Comparison of ENCODE assay signal across 21 cellular contexts in genomic region chr5:126864042-126864688, GRCh38.
DNase-seq lines count a peak whose midpoint lies in the region; ATAC-seq, FAIRE-seq and TF ChIP-seq lines count a peak whose summit lies in the region.
"Had no signal": no experiment of that assay in that cellular context is flagged by ENCODE, and none has a peak within 500 bp of the region (broad histone marks: within the 10 kb centered on the region; RNA-seq: fewer than 3 reads in every experiment).

No MANE protein-coding gene starts in this region.

- H3K9me3 Mint-ChIP-seq in activated T-helper 17 cell treated with anti-CD3 and anti-CD28 coated beads, Interleukin-2, amount 50 U/mL, for 72 hours, result no peaks in the 10 kb centered on the region
- H3K9me3 Mint-ChIP-seq: activated CD4-positive, alpha-beta T cell treated with anti-CD3 and anti-CD28 coated beads, Interleukin-2, amount 10 ng/mL, durations not matched to agents 24 days and 14 days; activated naive CD4-positive, alpha-beta T cell treated with anti-CD3 and anti-CD28 coated beads, Interleukin-2, amount 50 U/mL, for 72 hours; activated T-helper 1 cell treated with anti-CD3 and anti-CD28 coated beads, Interleukin-12 subunit alpha, Interleukin-12 subunit beta, Interleukin-2, Interleukin-4 antibody, amounts not matched to agents 30 ng/mL and 10 ng/mL and 1 ng/mL, durations not matched to agents 14 hours and 24 hours and 36 hours had no signal

- 34% methylated on average over 21 of the region's 22 CpGs for WGBS in K562 (ENCODE audit: insufficient coverage, low coverage, missing lambda C conversion rate)

- in situ Hi-C loops in K562 (cut with MboI), result no loop called here
- in situ Hi-C loops in gastrocnemius medialis (cut with MboI; ENCODE audit: low sequenced_read_pairs in 4 of 4), result loop anchor here in 1 of 4 donors (25.0 kb wide), 1 partner anchor 173 kb away; the partner anchor contains the start of gene MARCHF3

- H3K9ac ChIP-seq in K562 (ENCODE audit: insufficient read depth in 1 of 2, low read depth in 2 of 2, low read length in 2 of 2), result peak overlapping the region; percentile 51 to 86

- TSS peak; percentile 87 for BruUV-seq in K562 (replicated peaks; lab: Mats Ljungman, UMichigan)

- no peaks in the 10 kb centered on the region for H3K36me3 Mint-ChIP-seq in activated T-helper 17 cell treated with anti-CD3 and anti-CD28 coated beads, Interleukin-2, amount 50 U/mL, for 72 hours (ENCODE audit: low read depth)
- H3K36me3 Mint-ChIP-seq: activated naive CD4-positive, alpha-beta T cell treated with anti-CD3 and anti-CD28 coated beads, Interleukin-2, amount 50 U/mL, for 72 hours had no signal

- H3K27me3 ChIP-seq in K562 (ENCODE audit: control insufficient read depth in 2 of 2, insufficient read depth in 2 of 2, low read length in 2 of 2) (no peaks in the 10 kb centered on the region), gastrocnemius medialis (no peaks in the 10 kb centered on the region)
- H3K27me3 ChIP-seq: ascending aorta, uterus had no signal

- peaks cover 7% of the 10 kb centered on the region for H3K4me1 Mint-ChIP-seq in activated T-helper 17 cell treated with anti-CD3 and anti-CD28 coated beads, Interleukin-2, amount 50 U/mL, for 72 hours

- no peak for TF ChIP-seq EP300 in K562 (IDR thresholded peaks at IDR 0.05; ENCODE audit: low read length)

- peak; percentile 88 for FAIRE-seq in K562 (lab: Jason Lieb, UNC)

- H3K4me2 ChIP-seq in K562 (ENCODE audit: insufficient read depth, low read length), result peak overlapping the region; percentile 68
- H3K4me2 ChIP-seq: PC-9, smooth muscle cell had no signal

- H3K27ac ChIP-seq in K562 (ENCODE audit: extremely low read depth, low read depth, low read length) (peak overlapping the region; percentile 66), gastrocnemius medialis (peak overlapping the region in 1 of 4 donors; percentile 34)
- H3K27ac ChIP-seq: ascending aorta, PC-9, uterus had no signal

- 0 out of 2 replicates have a peak overlapping the region, but pooled peaks have one; percentile 8 for H3K4me3 ChIP-seq in K562
- peak overlapping the region; percentile 31 to 47 (median 38) for H3K4me3 ChIP-seq in gastrocnemius medialis
- H3K4me3 ChIP-seq: ascending aorta, PC-9, smooth muscle cell, uterus had no signal

- H2AFZ ChIP-seq in K562 (ENCODE audit: low read depth, low read length), result peak overlapping the region; percentile 90
- H2AFZ ChIP-seq: PC-9 had no signal

- peak; percentile 44 to 79 (median 59); a peak in 5 of 6 replicates for TF ChIP-seq CTCF in K562 (IDR thresholded peaks at IDR 0.05 in 2 of 3, conservative IDR thresholded peaks at IDR 0.05 in 1 of 3; ENCODE audit: insufficient read depth in 2 of 3, low read depth in 1 of 3, low read length in 3 of 3)
- TF ChIP-seq CTCF in gastrocnemius medialis (IDR thresholded peaks at IDR 0.05 in 4 of 5, conservative IDR thresholded peaks at IDR 0.05 in 1 of 5), result no peak

- ATAC-seq in K562 (peak; percentile 98), gastrocnemius medialis (peak; percentile 95 to 96)
- no peak for ATAC-seq in activated T-helper 17 cell treated with anti-CD3 and anti-CD28 coated beads, Interleukin-2, amount 50 U/mL, for 72 hours (replicated peaks)
- ATAC-seq: activated CD8-positive, alpha-beta memory T cell treated with anti-CD3 and anti-CD28 coated beads, Interleukin-2, amount 10 ng/mL, durations not matched to agents 7 days and 5 days had no signal

- TF ChIP-seq POLR2A in K562 (conservative IDR thresholded peaks at IDR 0.05) (peak; percentile 63), gastrocnemius medialis (IDR thresholded peaks at IDR 0.05) (no peak)

- POLR2A ChIA-PET in HEK293T (lab: Yijun Ruan, JAX), result interaction anchor here (0.6 kb wide), 1 partner anchor 11 kb away, joined by 4 read pairs; no protein-coding TSS in a partner anchor
- POLR2A ChIA-PET in K562 (lab: Yijun Ruan, JAX), result interaction anchor here (0.6 to 1.6 kb wide), 5 partner anchors 10 to 747 kb away, joined by 3 to 6 read pairs (median 5); no protein-coding TSS in a partner anchor

- peak; percentile 23 to 48 for TF ChIP-seq RAD21 in K562 (CRISPR knock-in tag; conservative IDR thresholded peaks at IDR 0.05 in 1 of 2, IDR thresholded peaks at IDR 0.05 in 1 of 2)

- H3K9me1 ChIP-seq in K562 (ENCODE audit: control insufficient read depth, insufficient read depth, low read length), result no peaks in the 10 kb centered on the region

- H3K4me1 ChIP-seq in K562 (replicated peaks in 1 of 2; ENCODE audit: control insufficient read depth in 2 of 2, insufficient read depth in 2 of 2, low read length in 2 of 2) (peaks cover 6 to 14% of the 10 kb centered on the region in 2 experiments; a peak in 2 of 5 replicates), gastrocnemius medialis (peaks cover 4 to 8% of the 10 kb centered on the region in 2 donors)
- H3K4me1 ChIP-seq: ascending aorta, uterus had no signal

- intact Hi-C loops in K562 (cut with micrococcal nuclease) (loop anchor here (5.0 kb wide), 1 partner anchor 168 kb away; the partner anchor contains the start of gene MARCHF3), gastrocnemius medialis (cut with DNase I; ENCODE audit: low total_unique reads) (loop anchor here (5.0 kb wide), 2 partner anchors 87 to 163 kb away; partner anchors contain the start of gene LMNB1)

- no peaks in the 10 kb centered on the region for H4K20me1 ChIP-seq in K562 (replicated peaks; ENCODE audit: control insufficient read depth, insufficient read depth, low read length)

- no peak overlapping the region for H3K4me3 Mint-ChIP-seq in activated T-helper 17 cell treated with anti-CD3 and anti-CD28 coated beads, Interleukin-2, amount 50 U/mL, for 72 hours
- H3K4me3 Mint-ChIP-seq: activated CD4-positive, alpha-beta T cell treated with anti-CD3 and anti-CD28 coated beads, Interleukin-2, amount 10 ng/mL, durations not matched to agents 24 days and 14 days; activated CD8-positive, alpha-beta memory T cell treated with anti-CD3 and anti-CD28 coated beads, Interleukin-2, amount 10 ng/mL, durations not matched to agents 7 days and 5 days; activated T-helper 1 cell treated with anti-CD3 and anti-CD28 coated beads, Interleukin-12 subunit alpha, Interleukin-12 subunit beta, Interleukin-2, Interleukin-4 antibody, amounts not matched to agents 30 ng/mL and 10 ng/mL and 1 ng/mL, durations not matched to agents 14 hours and 24 hours and 36 hours had no signal

- H3K27ac Mint-ChIP-seq in activated T-helper 17 cell treated with anti-CD3 and anti-CD28 coated beads, Interleukin-2, amount 50 U/mL, for 72 hours, result no peak overlapping the region
- H3K27ac Mint-ChIP-seq: activated CD4-positive, alpha-beta T cell treated with anti-CD3 and anti-CD28 coated beads, Interleukin-2, amount 10 ng/mL, durations not matched to agents 24 days and 14 days; activated CD8-positive, alpha-beta memory T cell treated with anti-CD3 and anti-CD28 coated beads, Interleukin-2, amount 10 ng/mL, durations not matched to agents 7 days and 5 days; activated naive CD4-positive, alpha-beta T cell treated with anti-CD3 and anti-CD28 coated beads, Interleukin-2, amount 50 U/mL, for 72 hours; activated T-helper 1 cell treated with anti-CD3 and anti-CD28 coated beads, Interleukin-12 subunit alpha, Interleukin-12 subunit beta, Interleukin-2, Interleukin-4 antibody, amounts not matched to agents 30 ng/mL and 10 ng/mL and 1 ng/mL, durations not matched to agents 14 hours and 24 hours and 36 hours had no signal

- H3K79me2 ChIP-seq in K562 (ENCODE audit: control insufficient read depth, insufficient read depth, low read length), result no peaks in the 10 kb centered on the region

- DNase-seq in DMS53 treated with DMSO at 0.1 percent for 48 hours (lab: John Stamatoyannopoulos, UW; ENCODE audit: unreplicated experiment) (peak; percentile 93), HEK293T (ENCODE audit: extremely low spot score) (peak; percentile 30), K562 (ENCODE audit: extremely low read depth in 1 of 4, low spot score in 3 of 4) (peak; percentile 84 to 94 (median 88)), gastrocnemius medialis (peak; percentile 77 to 90), SKM-1 treated with dmso at 0.1 percent for 144 hours (lab: John Stamatoyannopoulos, UW; ENCODE audit: unreplicated experiment) (no peak)
- DNase-seq in activated effector memory CD4-positive, alpha-beta T cell treated with Interleukin-2 at 50 U/mL for 16 hours, result no peak
- DNase-seq: activated CD4-positive, alpha-beta T cell treated with anti-CD3 and anti-CD28 coated beads, Interleukin-2, amount 10 ng/mL, durations not matched to agents 24 days and 14 days; activated CD8-positive, alpha-beta memory T cell treated with anti-CD3 and anti-CD28 coated beads, Interleukin-2, amount 10 ng/mL, durations not matched to agents 7 days and 5 days; caudate nucleus; glutamatergic neuron; HCEC 1CT; NCI-H2107; NCI-H446; PC-9; SHP77; uterus had no signal

- H3K27me3 Mint-ChIP-seq in activated T-helper 17 cell treated with anti-CD3 and anti-CD28 coated beads, Interleukin-2, amount 50 U/mL, for 72 hours, result no peaks in the 10 kb centered on the region
- H3K27me3 Mint-ChIP-seq: activated CD4-positive, alpha-beta T cell treated with anti-CD3 and anti-CD28 coated beads, Interleukin-2, amount 10 ng/mL, durations not matched to agents 24 days and 14 days; activated CD8-positive, alpha-beta memory T cell treated with anti-CD3 and anti-CD28 coated beads, Interleukin-2, amount 10 ng/mL, durations not matched to agents 7 days and 5 days had no signal

- H3K36me3 ChIP-seq in K562 (ENCODE audit: control insufficient read depth, insufficient read depth, low read length) (peaks cover 4% of the 10 kb centered on the region; the same call in 2 of the 3 replicates), gastrocnemius medialis (no peaks in the 10 kb centered on the region)
- H3K36me3 ChIP-seq: ascending aorta, uterus had no signal

- no peaks in the 10 kb centered on the region for H3K9me3 ChIP-seq in K562 (replicated peaks; ENCODE audit: control insufficient read depth, insufficient read depth, low read depth, low read length)
- H3K9me3 ChIP-seq in gastrocnemius medialis, result no peaks in the 10 kb centered on the region
- H3K9me3 ChIP-seq: ascending aorta, uterus had no signal

- CTCF ChIA-PET in HEK293T (lab: Yijun Ruan, JAX) (no interaction called here), K562 (lab: Yijun Ruan, JAX; ENCODE audit: low intra/inter-chr PET ratio) (no interaction called here)

TF ChIP-seq in HEK293T, 16 proteins besides CTCF, POLR2A, EP300 and RAD21 (continues in another document):
- no peak for TF ChIP-seq SUZ12 (IDR thresholded peaks at IDR 0.05)
- TF ChIP-seq HDGF (IDR thresholded peaks at IDR 0.05; ENCODE audit: borderline replicate concordance), result no peak
- TF ChIP-seq SP1 (IDR thresholded peaks at IDR 0.05), result no peak
- TF ChIP-seq FOXK2 (IDR thresholded peaks at IDR 0.05), result no peak
- no peak for TF ChIP-seq CTBP1 (IDR thresholded peaks at IDR 0.05; ENCODE audit: borderline replicate concordance)
- no peak for TF ChIP-seq ZNF384 (IDR thresholded peaks at IDR 0.05)
- TF ChIP-seq FOXA1 (IDR thresholded peaks at IDR 0.05), result no peak

TF ChIP-seq in K562, 482 proteins besides CTCF, POLR2A, EP300 and RAD21 (continues in another document):
- no peak for TF ChIP-seq ZNF263 (CRISPR knock-in tag; IDR thresholded peaks at IDR 0.05; ENCODE audit: borderline replicate concordance)

Comparison
In these comparisons a context has a peak if more than half of its experiments do, and no peak if none do; other contexts are left out.
1. DNase-seq: peak in DMS53 treated with DMSO at 0.1 percent for 48 hours (single experiment), HEK293T (single experiment), K562 (4 of 4) and gastrocnemius medialis (2 of 2); none in activated effector memory CD4-positive, alpha-beta T cell treated with Interleukin-2 at 50 U/mL for 16 hours (single experiment) and SKM-1 treated with dmso at 0.1 percent for 144 hours (single experiment).
2. CTCF ChIP-seq: peak in K562 (3 of 3); none in gastrocnemius medialis (0 of 5).